In the genomic region with DNA sequence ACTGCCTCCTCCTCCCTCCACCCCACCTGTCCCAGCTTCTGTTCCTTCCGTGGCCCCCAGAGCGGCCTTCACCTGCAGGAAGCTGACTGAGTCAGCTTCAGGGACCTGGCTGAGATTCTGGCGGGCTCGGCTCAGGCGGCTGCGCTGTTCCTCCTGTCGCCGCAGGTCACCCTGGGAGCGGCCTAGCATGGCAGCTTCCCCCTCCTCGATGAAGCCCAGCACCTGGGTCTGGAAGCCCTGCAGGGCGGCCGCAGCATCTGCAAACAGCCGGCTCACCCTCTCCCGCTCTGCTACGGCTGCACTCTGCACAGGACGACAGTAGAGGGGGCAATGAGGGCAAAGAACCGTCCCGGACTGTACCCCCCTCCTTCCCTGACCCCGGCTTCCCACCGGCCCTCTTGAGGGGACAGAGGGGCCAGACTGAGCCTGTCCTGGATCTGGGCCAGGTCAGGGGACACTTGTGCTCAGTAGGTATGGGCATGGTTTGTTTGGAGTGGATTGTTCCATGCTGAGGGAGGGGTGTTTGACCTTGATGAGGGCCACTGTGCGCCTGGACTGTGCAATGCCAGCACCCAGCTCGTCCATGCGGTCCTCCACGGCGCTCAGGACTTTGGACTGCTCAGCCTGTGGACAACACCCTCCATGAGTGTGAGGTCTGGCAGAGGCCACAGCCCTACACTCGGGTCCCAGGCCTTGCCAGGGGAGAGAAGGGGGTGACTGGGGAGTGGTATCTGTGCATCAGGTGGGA, we compare ENCODE assay signal across 6 cellular contexts. TPM values are rescaled to one million over a fixed set of nuclear protein-coding genes. Genes with fewer than 3 reads are reported as not detected.
DNase-seq lines count a peak whose midpoint lies in the region; ATAC-seq lines count a peak whose summit lies in the region.

No MANE protein-coding gene starts in this region.

- H3K9me3 ChIP-seq in BLaER1 treated with 17β-estradiol and CSF1 and Interleukin-3, amounts not matched to agents 10 nM and 100 nM (replicated peaks in 1 of 11) = no peaks in the 10 kb centered on the region
- H3K9me3 ChIP-seq in mesodermal cell (ENCODE audit: control insufficient read depth, low read length) = no peaks in the 10 kb centered on the region

- H3K4me2 ChIP-seq in BLaER1 treated with 17β-estradiol and CSF1 and Interleukin-3, amounts not matched to agents 10 nM and 100 nM = peak overlapping the region; percentile 83 to 97 (median 90)

- H3K4me1 ChIP-seq in BLaER1 treated with 17β-estradiol and CSF1 and Interleukin-3, amounts not matched to agents 10 nM and 100 nM = peaks cover 71 to 94% (median 83%) of the 10 kb centered on the region in 10 experiments
- H3K4me1 ChIP-seq in mesodermal cell (ENCODE audit: control insufficient read depth, insufficient read depth, low read length, poor library complexity, severe bottlenecking) = peaks cover 23% of the 10 kb centered on the region

- DNase-seq in NCI-H2171 treated with DMSO at 0.1 percent for 48 hours (lab: John Stamatoyannopoulos, UW) = peak; percentile 90
- peak; percentile 80 for DNase-seq in activated naive CD8-positive, alpha-beta T cell treated with anti-CD3 and anti-CD28 coated beads for 36 hours
- no peak for DNase-seq in T1000 (lab: John Stamatoyannopoulos, UW)

- H3K9ac ChIP-seq in BLaER1 treated with 17β-estradiol and CSF1 and Interleukin-3, amounts not matched to agents 10 nM and 100 nM = peak overlapping the region; percentile 39 to 82 (median 70); a peak in 21 of 22 replicates

- H3K27me3 ChIP-seq in BLaER1 treated with 17β-estradiol and CSF1 and Interleukin-3, amounts not matched to agents 10 nM and 100 nM = peaks cover 14 to 56% (median 50%) of the 10 kb centered on the region in 11 experiments

- peak overlapping the region; percentile 82 for H3K4me3 Mint-ChIP-seq in activated naive CD8-positive, alpha-beta T cell treated with anti-CD3 and anti-CD28 coated beads for 36 hours

- peaks cover 0 to 6% (median 0%) of the 10 kb centered on the region in 11 experiments; a peak in 2 of 22 replicates for H4K20me1 ChIP-seq in BLaER1 treated with 17β-estradiol and CSF1 and Interleukin-3, amounts not matched to agents 10 nM and 100 nM

- peak overlapping the region; percentile 71 for H3K27ac Mint-ChIP-seq in activated naive CD8-positive, alpha-beta T cell treated with anti-CD3 and anti-CD28 coated beads for 36 hours

- ATAC-seq in HG02973 (IDR thresholded peaks at IDR 0.05; ENCODE audit: unreplicated experiment) = no peak

- H3K4me3 ChIP-seq in BLaER1 treated with 17β-estradiol and CSF1 and Interleukin-3, amounts not matched to agents 10 nM and 100 nM = peak overlapping the region in 6 of 10 experiments; percentile 8 to 69 (median 62); a peak in 10 of 20 replicates
- peak overlapping the region; percentile 58 for H3K4me3 ChIP-seq in mesodermal cell (ENCODE audit: extremely low read depth, insufficient read depth, low read length, poor library complexity, severe bottlenecking)

- 64 to 70% methylated on average over 20 to 21 of the region's 26 CpGs for WGBS in mesodermal cell (ENCODE audit: insufficient coverage in 2 of 2), 2 experiments

- H3K36me3 ChIP-seq in BLaER1 treated with 17β-estradiol and CSF1 and Interleukin-3, amounts not matched to agents 10 nM and 100 nM = peaks cover 0 to 12% (median 0%) of the 10 kb centered on the region in 11 experiments; a peak in 3 of 22 replicates
- H3K36me3 ChIP-seq in mesodermal cell (ENCODE audit: control insufficient read depth, insufficient read depth, low read length) = peaks cover 14% of the 10 kb centered on the region

- peak overlapping the region; percentile 25 to 77 (median 61); a peak in 18 of 22 replicates for H3K27ac ChIP-seq in BLaER1 treated with 17β-estradiol and CSF1 and Interleukin-3, amounts not matched to agents 10 nM and 100 nM
- peak overlapping the region; percentile 75 for H3K27ac ChIP-seq in mesodermal cell (ENCODE audit: low read depth, low read length, severe bottlenecking)

- H3K27me3 Mint-ChIP-seq in activated naive CD8-positive, alpha-beta T cell treated with anti-CD3 and anti-CD28 coated beads for 36 hours = peaks cover 5% of the 10 kb centered on the region

- H3K36me3 Mint-ChIP-seq in activated naive CD8-positive, alpha-beta T cell treated with anti-CD3 and anti-CD28 coated beads for 36 hours = peaks cover 5% of the 10 kb centered on the region

- no peaks in the 10 kb centered on the region for H3K9me3 Mint-ChIP-seq in activated naive CD8-positive, alpha-beta T cell treated with anti-CD3 and anti-CD28 coated beads for 36 hours

- peaks cover 31% of the 10 kb centered on the region for H3K4me1 Mint-ChIP-seq in activated naive CD8-positive, alpha-beta T cell treated with anti-CD3 and anti-CD28 coated beads for 36 hours

RNA-seq across cellular contexts. Expression of a gene that starts 2.0 kb away (rescaled TPM):
- 10 to 100 TPM; 16.4 to 18.3 TPM for total RNA-seq in activated naive CD8-positive, alpha-beta T cell treated with anti-CD3 and anti-CD28 coated beads for 36 hours
- polyA plus RNA-seq in mesodermal cell (2013, experiment 1 of 2) = 26.5 TPM
- polyA plus RNA-seq in mesodermal cell (2013, experiment 2 of 2) = 18.2 TPM

RNA-seq across cellular contexts. Expression of a gene that starts 20.4 kb away (rescaled TPM):
- 10 to 100 TPM; 37.2 to 41.7 TPM for total RNA-seq in activated naive CD8-positive, alpha-beta T cell treated with anti-CD3 and anti-CD28 coated beads for 36 hours
- 21.3 TPM for polyA plus RNA-seq in mesodermal cell (2013, experiment 1 of 2)
- 20.0 TPM for polyA plus RNA-seq in mesodermal cell (2013, experiment 2 of 2)

RNA-seq across cellular contexts. Expression of a gene that starts 21.2 kb away (rescaled TPM):
- 10 to 100 TPM; 45.0 to 49.3 TPM for total RNA-seq in activated naive CD8-positive, alpha-beta T cell treated with anti-CD3 and anti-CD28 coated beads for 36 hours
- 129 TPM for polyA plus RNA-seq in mesodermal cell (2013, experiment 1 of 2)
- 107 TPM for polyA plus RNA-seq in mesodermal cell (2013, experiment 2 of 2)

RNA-seq across cellular contexts. Expression of a gene that starts 28.3 kb away (rescaled TPM):
- total RNA-seq in activated naive CD8-positive, alpha-beta T cell treated with anti-CD3 and anti-CD28 coated beads for 36 hours = 100 to 1,000 TPM; 148 to 161 TPM
- 51.2 TPM for polyA plus RNA-seq in mesodermal cell (2013, experiment 1 of 2)
- 46.2 TPM for polyA plus RNA-seq in mesodermal cell (2013, experiment 2 of 2)

RNA-seq across cellular contexts. Expression of a gene that starts 32.2 kb away (rescaled TPM):
- total RNA-seq in activated naive CD8-positive, alpha-beta T cell treated with anti-CD3 and anti-CD28 coated beads for 36 hours = 100 to 1,000 TPM; 145 to 156 TPM
- polyA plus RNA-seq in mesodermal cell (2013, experiment 1 of 2) = 1.6 TPM
- 1.2 TPM for polyA plus RNA-seq in mesodermal cell (2013, experiment 2 of 2)
